In the genomic region with DNA sequence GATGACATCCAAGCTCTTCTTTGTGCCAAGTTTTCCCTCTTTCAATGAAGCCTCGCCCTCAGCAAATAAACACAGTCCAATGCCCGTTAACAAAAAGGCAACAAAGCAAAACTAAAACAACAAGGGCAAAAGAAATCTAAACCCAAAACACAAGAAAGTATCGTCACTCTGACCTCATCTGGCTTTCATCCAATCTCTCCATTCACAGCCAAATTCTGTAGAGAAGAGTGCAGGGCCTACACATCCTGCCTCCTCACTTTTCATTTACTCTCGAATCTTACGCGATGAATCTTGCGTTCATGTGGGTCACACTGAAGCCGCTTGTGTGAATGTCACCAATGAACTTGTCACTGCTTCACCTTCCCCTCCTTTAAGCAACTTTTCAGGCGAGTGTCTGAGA, we compare ENCODE assay signal across 22 cellular contexts. TPM values are rescaled to one million over a fixed set of nuclear protein-coding genes. Genes with fewer than 3 reads are reported as not detected.
DNase-seq lines count a peak whose midpoint lies in the region; ATAC-seq and TF ChIP-seq lines count a peak whose summit lies in the region.
"Had no signal": no experiment of that assay in that cellular context is flagged by ENCODE, and none has a peak within 500 bp of the region (broad histone marks: within the 10 kb centered on the region; RNA-seq: fewer than 3 reads in every experiment).

No MANE protein-coding gene starts in this region.

- H3K36me3 Mint-ChIP-seq in T-helper 17 cell (ENCODE audit: low read depth): peaks cover 8% of the 10 kb centered on the region

- no peaks in the 10 kb centered on the region for H3K36me3 ChIP-seq in MG63
- H3K36me3 ChIP-seq in GM23248 (ENCODE audit: low read depth): no peaks in the 10 kb centered on the region
- H3K36me3 ChIP-seq: ascending aorta, neutrophil had no signal

- TF ChIP-seq CTCF in AG10803 (conservative IDR thresholded peaks at IDR 0.05; ENCODE audit: low read length) (no peak), choroid plexus epithelial cell (conservative IDR thresholded peaks at IDR 0.05; ENCODE audit: low read depth, low read length) (no peak)

- H4K20me1 ChIP-seq in GM23248 (ENCODE audit: insufficient read depth): no peaks in the 10 kb centered on the region

- in situ Hi-C loops in GM23248 (cut with MboI): no loop called here

- no peak overlapping the region for H3K4me3 ChIP-seq in AG10803 (ENCODE audit: low read length)
- H3K4me3 ChIP-seq in MG63: no peak overlapping the region
- no peak overlapping the region for H3K4me3 ChIP-seq in choroid plexus epithelial cell (ENCODE audit: low read depth, low read length)
- no peak overlapping the region for H3K4me3 ChIP-seq in GM23248
- H3K4me3 ChIP-seq: ascending aorta, PC-9 had no signal

- 65 to 69% methylated on average over 9 of the region's 9 CpGs for WGBS in GM23248 (ENCODE audit: low coverage in 1 of 2, low lambda C conversion rate in 2 of 2, missing lambda C conversion rate in 2 of 2), 2 experiments

- H3K9me3 ChIP-seq in MG63 (no peaks in the 10 kb centered on the region), GM23248 (ENCODE audit: low read depth) (no peaks in the 10 kb centered on the region), T-helper 17 cell (ENCODE audit: control insufficient read depth, low read length, poor library complexity, severe bottlenecking) (no peaks in the 10 kb centered on the region)
- H3K9me3 ChIP-seq: ascending aorta, neutrophil had no signal

- H3K4me1 ChIP-seq in GM23248 (ENCODE audit: insufficient read depth): peaks cover 47% of the 10 kb centered on the region
- H3K4me1 ChIP-seq: ascending aorta had no signal

- H3K4me2 ChIP-seq in GM23248 (ENCODE audit: unreplicated experiment): no peak overlapping the region
- H3K4me2 ChIP-seq: PC-9 had no signal

- ATAC-seq in HG03095 (IDR thresholded peaks at IDR 0.05; ENCODE audit: unreplicated experiment): no peak
- ATAC-seq in T-helper 17 cell: no peak
- ATAC-seq: esophagus mucosa; right cardiac atrium; stimulated activated naive CD8-positive, alpha-beta T cell treated with anti-CD3 and anti-CD28 coated beads, Interleukin-15, amount 100 ng/mL, for 72 hours had no signal

- no peaks in the 10 kb centered on the region for H3K27me3 ChIP-seq in MG63
- no peaks in the 10 kb centered on the region for H3K27me3 ChIP-seq in GM23248 (replicated peaks; ENCODE audit: insufficient read depth)
- H3K27me3 ChIP-seq: ascending aorta, neutrophil had no signal

- H3K27ac Mint-ChIP-seq in T-helper 17 cell: no peak overlapping the region
- H3K27ac Mint-ChIP-seq: activated CD4-positive, alpha-beta T cell treated with anti-CD3 and anti-CD28 coated beads, Interleukin-2, amount 10 ng/mL, durations not matched to agents 7 days and 5 days; stimulated activated naive CD8-positive, alpha-beta T cell treated with anti-CD3 and anti-CD28 coated beads, Interleukin-15, amount 100 ng/mL, for 72 hours had no signal

- peak; percentile 15 for DNase-seq in AG10803 (ENCODE audit: low read depth)
- peak; percentile 23 for DNase-seq in MG63
- DNase-seq in choroid plexus epithelial cell (ENCODE audit: low read depth): peak; percentile 39
- DNase-seq in medulla oblongata (ENCODE audit: extremely low spot score): peak; percentile 20
- DNase-seq in GM23248: no peak
- no peak for DNase-seq in stimulated activated naive CD4-positive, alpha-beta T cell treated with Interleukin-2 at 50 U/mL for 16 hours (lab: John Stamatoyannopoulos, UW)
- no peak for DNase-seq in T-helper 17 cell
- DNase-seq: activated CD4-positive, alpha-beta T cell treated with anti-CD3 and anti-CD28 coated beads, Interleukin-2, amount 10 ng/mL, durations not matched to agents 7 days and 5 days; activated naive CD4-positive, alpha-beta T cell treated with Interleukin-2 at 50 U/mL for 16 hours; COR-L47; GF-D8; hypothalamus; kidney glomerular epithelial cell; NCI-H2029 treated with DMSO at 0.1 percent for 48 hours; NCI-H510A; PC-9; right cardiac atrium; stimulated activated naive CD8-positive, alpha-beta T cell treated with anti-CD3 and anti-CD28 coated beads, Interleukin-15, amount 100 ng/mL, for 72 hours had no signal

- H3F3A ChIP-seq in GM23248 (ENCODE audit: insufficient read depth): peaks cover 30% of the 10 kb centered on the region

- H3K79me2 ChIP-seq in GM23248 (ENCODE audit: insufficient read depth): no peaks in the 10 kb centered on the region

- H3K27ac ChIP-seq in GM23248: no peak overlapping the region
- H3K27ac ChIP-seq: ascending aorta, neutrophil, PC-9 had no signal

- peaks cover 50% of the 10 kb centered on the region for H3K27me3 Mint-ChIP-seq in T-helper 17 cell

- H3K9ac ChIP-seq in GM23248: no peak overlapping the region

- peaks cover 5% of the 10 kb centered on the region for H3K4me1 Mint-ChIP-seq in T-helper 17 cell
- H3K4me1 Mint-ChIP-seq: activated CD4-positive, alpha-beta T cell treated with anti-CD3 and anti-CD28 coated beads, Interleukin-2, amount 10 ng/mL, durations not matched to agents 7 days and 5 days; stimulated activated naive CD8-positive, alpha-beta T cell treated with anti-CD3 and anti-CD28 coated beads, Interleukin-15, amount 100 ng/mL, for 72 hours had no signal

- no peak overlapping the region for H2AFZ ChIP-seq in GM23248
- H2AFZ ChIP-seq: PC-9 had no signal

- H3K9me2 ChIP-seq in GM23248 (ENCODE audit: insufficient read depth): no peaks in the 10 kb centered on the region

- H3K4me3 Mint-ChIP-seq in T-helper 17 cell: no peak overlapping the region
- H3K4me3 Mint-ChIP-seq: activated CD4-positive, alpha-beta T cell treated with anti-CD3 and anti-CD28 coated beads, Interleukin-2, amount 10 ng/mL, durations not matched to agents 7 days and 5 days; stimulated activated naive CD8-positive, alpha-beta T cell treated with anti-CD3 and anti-CD28 coated beads, Interleukin-15, amount 100 ng/mL, for 72 hours had no signal

RNA-seq across cellular contexts. Expression of gene AKR1E2, which starts 15.9 kb away (rescaled TPM):
- 0.37 and 1.2 TPM in 2 replicates for total RNA-seq in MG63 (2014; rRNA removed; shearing (Covaris generic); ENCODE audit: low replicate concordance)
- 14.3 and 16.0 TPM in 2 replicates for total RNA-seq in GM23248 (2014; rRNA removed; shearing (Covaris generic))
- polyA plus RNA-seq in GM23248 (2016; fragmentation: Nextera tagmentation; extraction: Ambion mirVana): 5.1 and 5.2 TPM in 2 replicates
- total RNA-seq in T-helper 17 cell: 1 to 10 TPM; 4.3 to 6.8 TPM

Comparison
In these comparisons a context has a peak if more than half of its experiments do, and no peak if none do; other contexts are left out.
1. DNase-seq: peak in AG10803 (single experiment), MG63 (single experiment), choroid plexus epithelial cell (single experiment) and medulla oblongata (single experiment); none in GM23248 (single experiment), stimulated activated naive CD4-positive, alpha-beta T cell treated with Interleukin-2 at 50 U/mL for 16 hours (single experiment) and T-helper 17 cell (0 of 3).